In genomic region chr2:45074713-45075112, GRCh38 we compare ENCODE assay signal across 34 cellular contexts.
"Had no signal": no experiment of that assay in that cellular context is flagged by ENCODE, and none has a peak within 500 bp of the region (broad histone marks: within the 10 kb centered on the region; RNA-seq: fewer than 3 reads in every experiment).

No MANE protein-coding gene starts in this region.

- FAIRE-seq: astrocyte, TTC549 had no signal

- H3K36me3 Mint-ChIP-seq: activated naive CD8-positive, alpha-beta T cell; brain; T-cell had no signal

- H3K4me1 Mint-ChIP-seq: activated B cell treated with CpG ODN at 0.5 μM for 24 hours; activated CD4-positive, alpha-beta memory T cell treated with anti-CD3 and anti-CD28 coated beads, Interleukin-2, amount 10 ng/mL, durations not matched to agents 7 days and 5 days; activated CD4-positive, alpha-beta T cell treated with anti-CD3 and anti-CD28 coated beads, Interleukin-2, amount 10 ng/mL, durations not matched to agents 7 days and 5 days; activated T-helper 17 cell treated with anti-CD3 and anti-CD28 coated beads, Interleukin-2, amount 50 U/mL, for 72 hours; T-cell had no signal

- H3K4me3 Mint-ChIP-seq: activated B cell treated with CpG ODN at 0.5 μM for 24 hours; activated CD4-positive, alpha-beta memory T cell treated with anti-CD3 and anti-CD28 coated beads, Interleukin-2, amount 10 ng/mL, durations not matched to agents 7 days and 5 days; activated CD4-positive, alpha-beta T cell treated with anti-CD3 and anti-CD28 coated beads, Interleukin-2, amount 10 ng/mL, durations not matched to agents 7 days and 5 days; activated naive CD4-positive, alpha-beta T cell treated with anti-CD3 and anti-CD28 coated beads for 36 hours; activated naive CD8-positive, alpha-beta T cell; activated T-helper 17 cell treated with anti-CD3 and anti-CD28 coated beads, Interleukin-2, amount 50 U/mL, for 72 hours; brain; T-cell had no signal

- ATAC-seq: activated T-helper 17 cell treated with anti-CD3 and anti-CD28 coated beads, Interleukin-2, amount 50 U/mL, for 72 hours; Panc1; Right ventricle myocardium inferior; T-cell had no signal

- H3K9me3 Mint-ChIP-seq: activated B cell treated with CpG ODN at 0.5 μM for 24 hours; activated CD4-positive, alpha-beta memory T cell treated with anti-CD3 and anti-CD28 coated beads, Interleukin-2, amount 10 ng/mL, durations not matched to agents 7 days and 5 days; activated CD4-positive, alpha-beta T cell treated with anti-CD3 and anti-CD28 coated beads, Interleukin-2, amount 10 ng/mL, durations not matched to agents 7 days and 5 days; activated naive CD4-positive, alpha-beta T cell treated with anti-CD3 and anti-CD28 coated beads for 36 hours; activated T-helper 17 cell treated with anti-CD3 and anti-CD28 coated beads, Interleukin-2, amount 50 U/mL, for 72 hours; T-cell had no signal

- H3K4me2 ChIP-seq: KMS-11 had no signal

- H3K27ac ChIP-seq: KMS-11, SK-N-MC had no signal

- H3K27ac Mint-ChIP-seq: activated B cell treated with CpG ODN at 0.5 μM for 24 hours; activated CD4-positive, alpha-beta memory T cell treated with anti-CD3 and anti-CD28 coated beads, Interleukin-2, amount 10 ng/mL, durations not matched to agents 7 days and 5 days; activated CD4-positive, alpha-beta T cell treated with anti-CD3 and anti-CD28 coated beads, Interleukin-2, amount 10 ng/mL, durations not matched to agents 7 days and 5 days; activated naive CD4-positive, alpha-beta T cell treated with anti-CD3 and anti-CD28 coated beads for 36 hours; activated naive CD8-positive, alpha-beta T cell; activated T-helper 17 cell treated with anti-CD3 and anti-CD28 coated beads, Interleukin-2, amount 50 U/mL, for 72 hours; brain; T-cell had no signal

- H3K4me3 ChIP-seq: SK-N-MC had no signal

- DNase-seq: activated B cell treated with CpG ODN at 0.5 μM for 24 hours; activated CD4-positive, alpha-beta memory T cell treated with anti-CD3 and anti-CD28 coated beads, Interleukin-2, amount 10 ng/mL, durations not matched to agents 7 days and 5 days; activated CD4-positive, alpha-beta T cell treated with anti-CD3 and anti-CD28 coated beads for 1 hour; activated CD4-positive, alpha-beta T cell treated with anti-CD3 and anti-CD28 coated beads, Interleukin-2, amount 10 ng/mL, durations not matched to agents 7 days and 5 days; activated gamma-delta T cell; activated naive CD4-positive, alpha-beta T cell treated with anti-CD3 and anti-CD28 coated beads for 36 hours; activated T-cell treated with anti-CD3 and anti-CD28 coated beads for 4 hours; activated T-cell treated with anti-CD3 and anti-CD28 coated beads, Interleukin-2, amount 50 U/mL, for 48 hours; amygdala; MV-4-11; NCI-H1092 treated with DMSO at 0.1 percent for 48 hours; NCI-H1417 treated with DMSO at 0.1 percent for 48 hours; NCI-H1694; NCI-H2029; NCI-H2107; NCI-H345; NCI-H510A; NCI-H526 treated with DMSO at 0.1 percent for 48 hours; NCI-H82; NK-92 treated with Interleukin-12 subunit alpha and Interleukin-12 subunit beta, amount 100 ng/mL, for 24 hours; OCI-M1; RPMI8226; T-cell; T-helper 2 cell; T1000 had no signal

- H3K9ac ChIP-seq: KMS-11 had no signal
